In genomic region chr12:132560421-132560830, GRCh38 we compare ENCODE assay signal across 8 cellular contexts.
A peak's percentile ranks its signal among the peaks of the same experiment; 100 is the strongest.
DNase-seq lines count a peak whose midpoint lies in the region; ATAC-seq, FAIRE-seq and TF ChIP-seq lines count a peak whose summit lies in the region.

No MANE protein-coding gene starts in this region.

- H3K27ac ChIP-seq in KMS-11 = peak overlapping the region; percentile 36

- H3K4me2 ChIP-seq in KMS-11 = peak overlapping the region; percentile 73

- peak overlapping the region; percentile 77 for H3K9ac ChIP-seq in KMS-11
- no peak overlapping the region for H3K9ac ChIP-seq in adipocyte (ENCODE audit: low read length)

- H3K27me3 ChIP-seq in GM06990 (replicated peaks; ENCODE audit: control insufficient read depth, insufficient read depth, low read length) (no peaks in the 10 kb centered on the region; the same call in 1 of the 2 replicates), KMS-11 (ENCODE audit: insufficient read depth, low read depth) (no peaks in the 10 kb centered on the region), adipocyte (replicated peaks; ENCODE audit: control insufficient read depth, insufficient read depth, low read length) (no peaks in the 10 kb centered on the region)

- H4K20me1 ChIP-seq in KMS-11 (ENCODE audit: insufficient read depth) = no peaks in the 10 kb centered on the region

- no peak for TF ChIP-seq CTCF in GM06990 (IDR thresholded peaks at IDR 0.05; ENCODE audit: insufficient read depth, low read length, poor library complexity, severe bottlenecking)
- TF ChIP-seq CTCF in KMS-11 (conservative IDR thresholded peaks at IDR 0.05; ENCODE audit: low read depth, low read length) = no peak

- no peak for FAIRE-seq in RCC 7860 (lab: Jason Lieb, UNC)

- TF ChIP-seq POLR2A in GM18505 (IDR thresholded peaks at IDR 0.05; ENCODE audit: borderline replicate concordance, extremely low read depth, insufficient read depth, insufficient read length) = no peak

- no peaks in the 10 kb centered on the region for H3K9me3 ChIP-seq in adipocyte (ENCODE audit: control insufficient read depth, low read length)

- peak overlapping the region; percentile 59 for H3K4me3 ChIP-seq in GM06990 (replicated peaks; ENCODE audit: low read depth, low read length)
- no peak overlapping the region for H3K4me3 ChIP-seq in KMS-11 (IDR thresholded peaks at IDR 0.05; ENCODE audit: insufficient read depth, low read depth, low read length)
- peak overlapping the region; percentile 76 for H3K4me3 ChIP-seq in adipocyte (ENCODE audit: low read length)

- peak overlapping the region; percentile 26; the same call in 1 of the 2 replicates for H2AFZ ChIP-seq in KMS-11 (ENCODE audit: low read depth)

- H3K79me2 ChIP-seq in KMS-11 (ENCODE audit: insufficient read depth, low read depth) = no peaks in the 10 kb centered on the region

- H3K36me3 ChIP-seq in GM06990 (ENCODE audit: control insufficient read depth, insufficient read depth, low read length) = no peaks in the 10 kb centered on the region
- H3K36me3 ChIP-seq in KMS-11 (ENCODE audit: insufficient read depth) = no peaks in the 10 kb centered on the region
- no peaks in the 10 kb centered on the region for H3K36me3 ChIP-seq in adipocyte (ENCODE audit: control insufficient read depth, insufficient read depth, low read length, severe bottlenecking)

- ATAC-seq in GM18505 (IDR thresholded peaks at IDR 0.05; ENCODE audit: unreplicated experiment) (no peak), GM21528 (IDR thresholded peaks at IDR 0.05; ENCODE audit: low FRiP score, unreplicated experiment) (no peak)

- H3K4me1 ChIP-seq in KMS-11 (ENCODE audit: low read depth, poor library complexity, severe bottlenecking) (no peaks in the 10 kb centered on the region), adipocyte (ENCODE audit: control insufficient read depth, insufficient read depth, low read length) (no peaks in the 10 kb centered on the region)

- no peak for DNase-seq in GM06990 (ENCODE audit: extremely low read depth, insufficient read length)
- peak; percentile 29 for DNase-seq in adipocyte (ENCODE audit: low read depth)
- peak; percentile 54 for DNase-seq in iPS-NIHi7 (ENCODE audit: extremely low spot score)
- DNase-seq in stimulated activated CD4-positive, alpha-beta T cell treated with anti-CD3 and anti-CD28 coated beads, Interleukin-4, amount 100 ng/mL, for 24 hours = peak; percentile 18
- no peak for DNase-seq in RCC 7860 (ENCODE audit: low spot score)

Comparison
In these comparisons a context has a peak if more than half of its experiments do, and no peak if none do; other contexts are left out.
1. DNase-seq: peak in adipocyte (single experiment), iPS-NIHi7 (single experiment) and stimulated activated CD4-positive, alpha-beta T cell treated with anti-CD3 and anti-CD28 coated beads, Interleukin-4, amount 100 ng/mL, for 24 hours (single experiment); none in GM06990 (single experiment) and RCC 7860 (single experiment).